14 cellular contexts compared by ENCODE assay signal in the genomic region with DNA sequence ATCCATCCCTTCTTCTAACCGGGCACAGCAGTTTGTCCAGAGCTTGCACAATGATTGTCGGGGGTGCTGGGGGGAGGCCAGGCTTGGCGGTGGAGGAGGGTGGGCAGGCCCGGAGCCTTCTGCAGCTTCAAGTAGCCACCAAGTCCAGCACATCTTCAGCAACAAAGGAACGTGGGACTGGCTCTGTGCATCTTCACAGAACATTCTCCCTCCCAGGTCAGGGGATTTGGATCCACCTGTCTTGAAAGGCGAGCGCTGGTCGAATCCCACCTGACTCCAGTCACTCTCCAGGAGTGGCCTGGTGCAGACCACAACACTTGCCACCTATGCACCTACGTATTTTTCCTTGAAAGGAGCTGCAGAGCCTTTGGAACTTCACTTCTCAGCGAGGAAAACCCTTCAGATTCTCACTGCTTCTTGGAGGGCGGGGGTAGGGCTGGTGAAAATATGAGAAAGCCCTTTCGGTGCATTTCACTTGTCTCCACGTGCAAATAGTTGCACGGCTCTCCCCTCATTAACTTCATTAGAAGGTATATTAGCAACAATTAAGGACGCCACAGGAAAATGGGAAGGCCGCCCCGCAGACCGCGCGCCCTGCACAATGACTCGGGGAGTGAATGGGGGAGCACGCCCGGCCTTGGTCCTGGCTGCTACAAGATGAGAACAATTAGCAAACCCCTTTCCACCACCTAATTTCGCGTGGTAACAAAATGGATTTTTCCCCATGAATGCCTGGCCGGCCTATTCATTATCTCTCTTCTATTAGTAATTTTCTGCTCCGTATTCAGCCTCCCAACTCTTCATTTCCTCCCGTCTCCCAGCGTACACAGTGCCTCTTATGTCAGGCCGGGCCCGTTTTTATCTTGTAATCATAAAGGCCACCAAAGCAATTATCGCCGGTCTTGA.
DNase-seq lines count a peak whose midpoint lies in the region; ATAC-seq, FAIRE-seq and TF ChIP-seq lines count a peak whose summit lies in the region.
"Had no signal": no experiment of that assay in that cellular context is flagged by ENCODE, and none has a peak within 500 bp of the region (broad histone marks: within the 10 kb centered on the region; RNA-seq: fewer than 3 reads in every experiment).

No MANE protein-coding gene starts in this region.

- no peaks in the 10 kb centered on the region for H3K36me3 Mint-ChIP-seq in type B pancreatic cell
- H3K36me3 Mint-ChIP-seq: memory B cell had no signal

- peak overlapping the region; percentile 82 for H3K4me3 Mint-ChIP-seq in type B pancreatic cell
- H3K4me3 Mint-ChIP-seq: activated T-helper 1 cell treated with anti-CD3 and anti-CD28 coated beads, Interleukin-12 subunit alpha, Interleukin-12 subunit beta, Interleukin-2, Interleukin-4 antibody, amounts not matched to agents 30 ng/mL and 10 ng/mL and 1 ng/mL, durations not matched to agents 14 hours and 24 hours and 36 hours; memory B cell had no signal

- no peak overlapping the region for H3K27ac Mint-ChIP-seq in type B pancreatic cell
- H3K27ac Mint-ChIP-seq: activated T-helper 1 cell treated with anti-CD3 and anti-CD28 coated beads, Interleukin-12 subunit alpha, Interleukin-12 subunit beta, Interleukin-2, Interleukin-4 antibody, amounts not matched to agents 30 ng/mL and 10 ng/mL and 1 ng/mL, durations not matched to agents 14 hours and 24 hours and 36 hours; memory B cell had no signal

- 38 to 45% methylated on average over 28 to 31 of the region's 33 CpGs for WGBS in esophagus squamous epithelium, 2 donors

- H3K9me3 ChIP-seq in esophagus squamous epithelium, result no peaks in the 10 kb centered on the region
- H3K9me3 ChIP-seq: psoas muscle had no signal

- DNase-seq in cardiac septum (ENCODE audit: low spot score), result peak; percentile 36
- no peak for DNase-seq in Right ventricle myocardium superior
- peak; percentile 28 for DNase-seq in astrocyte of the hippocampus (ENCODE audit: low read depth, low spot score)
- DNase-seq in mesenteric fat pad (ENCODE audit: low spot score), result peak; percentile 51
- peak; percentile 48 for DNase-seq in type B pancreatic cell (ENCODE audit: extremely low spot score, unreplicated experiment)
- DNase-seq in esophagus squamous epithelium (lab: John Stamatoyannopoulos, UW), result no peak
- DNase-seq in D721Med (ENCODE audit: insufficient read length, low spot score), result no peak
- DNase-seq in GM13977 (ENCODE audit: low spot score), result no peak
- DNase-seq: psoas muscle, SIG-M5 had no signal

- peak overlapping the region in 2 of 4 donors; percentile 32 to 50 for H3K4me3 ChIP-seq in esophagus squamous epithelium
- H3K4me3 ChIP-seq: cardiac muscle cell had no signal

- peaks cover 84% of the 10 kb centered on the region for H3K27me3 Mint-ChIP-seq in type B pancreatic cell

- intact Hi-C loops in cardiac septum (cut with DNase I) (no loop called here), Right ventricle myocardium superior (cut with DNase I) (no loop called here), esophagus squamous epithelium (cut with DNase I) (no loop called here)

- FAIRE-seq in D721Med (lab: Jason Lieb, UNC), result no peak

- in situ Hi-C loops in GM13977 (cut with MboI; ENCODE audit: low pct_unique_long_range_greater_than_20kb, low sequenced_read_pairs, unreplicated experiment), result no loop called here

- no peaks in the 10 kb centered on the region for H3K9me3 Mint-ChIP-seq in type B pancreatic cell
- H3K9me3 Mint-ChIP-seq: activated T-helper 1 cell treated with anti-CD3 and anti-CD28 coated beads, Interleukin-12 subunit alpha, Interleukin-12 subunit beta, Interleukin-2, Interleukin-4 antibody, amounts not matched to agents 30 ng/mL and 10 ng/mL and 1 ng/mL, durations not matched to agents 14 hours and 24 hours and 36 hours; memory B cell had no signal

- H3K36me3 ChIP-seq in esophagus squamous epithelium, result no peaks in the 10 kb centered on the region
- H3K36me3 ChIP-seq: cardiac muscle cell had no signal

- peaks cover 14% of the 10 kb centered on the region for H3K4me1 Mint-ChIP-seq in type B pancreatic cell (ENCODE audit: unreplicated experiment)

- peaks cover 0 to 22% (median 7%) of the 10 kb centered on the region in 3 donors for H3K4me1 ChIP-seq in esophagus squamous epithelium
- H3K4me1 ChIP-seq: psoas muscle had no signal

- TF ChIP-seq POLR2A in esophagus squamous epithelium (IDR thresholded peaks at IDR 0.05), result no peak

- peaks cover 22 to 97% (median 36%) of the 10 kb centered on the region in 4 donors for H3K27me3 ChIP-seq in esophagus squamous epithelium

- H3K27ac ChIP-seq in esophagus squamous epithelium, result no peak overlapping the region
- H3K27ac ChIP-seq: cardiac muscle cell, psoas muscle, VCaP had no signal

- TF ChIP-seq CTCF in type B pancreatic cell (conservative IDR thresholded peaks at IDR 0.05) (no peak), esophagus squamous epithelium (IDR thresholded peaks at IDR 0.05) (no peak), D721Med (IDR thresholded peaks at IDR 0.05; ENCODE audit: insufficient read depth, missing control alignments) (no peak), GM13977 (IDR thresholded peaks at IDR 0.05; ENCODE audit: extremely low read depth, insufficient read depth, missing control alignments) (no peak)

- ATAC-seq in Right ventricle myocardium superior (ENCODE audit: poor library complexity), result no peak
- ATAC-seq: psoas muscle had no signal

Comparison
In these comparisons a context has a peak if more than half of its experiments do, and no peak if none do; other contexts are left out.
1. DNase-seq: peak in cardiac septum (single experiment), astrocyte of the hippocampus (single experiment), mesenteric fat pad (single experiment) and type B pancreatic cell (single experiment); none in Right ventricle myocardium superior (single experiment), esophagus squamous epithelium (single experiment), D721Med (single experiment) and GM13977 (single experiment).